In genomic region chr2:27664245-27664574, GRCh38 we compare ENCODE assay signal across 8 cellular contexts. TPM values are rescaled to one million over a fixed set of nuclear protein-coding genes. Genes with fewer than 3 reads are reported as not detected.
A peak's percentile ranks its signal among the peaks of the same experiment; 100 is the strongest.
DNase-seq lines count a peak whose midpoint lies in the region; ATAC-seq and TF ChIP-seq lines count a peak whose summit lies in the region.

No MANE protein-coding gene starts in this region.

- H3K27ac ChIP-seq in dorsolateral prefrontal cortex = peak overlapping the region in 52 of 59 donors; percentile 77 to 98 (median 94)

- peak overlapping the region; percentile 66 to 99 (median 94) for H3K4me3 ChIP-seq in dorsolateral prefrontal cortex

- peak overlapping the region; percentile 93 to 100 (median 99) for H3K4me3 Mint-ChIP-seq in naive thymus-derived CD8-positive, alpha-beta T cell

- peak overlapping the region; percentile 98 to 100 (median 100) for H3K27ac Mint-ChIP-seq in naive thymus-derived CD8-positive, alpha-beta T cell

- POLR2A ChIA-PET in naive thymus-derived CD8-positive, alpha-beta T cell (lab: Charles Lee) = interaction anchor here (0.8 to 1.6 kb wide), 11 partner anchors 16 to 1452 kb away, joined by 3 to 15 read pairs (median 5); partner anchors contain the start of genes CCDC121, GPN1, MRPL33 and NRBP1

- H3K27me3 ChIP-seq in dorsolateral prefrontal cortex = no peaks in the 10 kb centered on the region

- DNase-seq in activated T-cell treated with anti-CD3 and anti-CD28 coated beads for 1 hour (ENCODE audit: low read depth) (peak; percentile 3), NCI-H2171 treated with DMSO at 0.1 percent for 48 hours (lab: John Stamatoyannopoulos, UW) (peak; percentile 57), dorsolateral prefrontal cortex (no peak), SW 1271 (lab: John Stamatoyannopoulos, UW) (no peak), A172 (ENCODE audit: low spot score) (no peak)
- no peak for DNase-seq in activated T-cell treated with anti-CD3 and anti-CD28 coated beads, Interleukin-2, amount 50 U/mL, for 1 hour
- DNase-seq in naive thymus-derived CD8-positive, alpha-beta T cell = no peak

- no peaks in the 10 kb centered on the region for H3K9me3 Mint-ChIP-seq in naive thymus-derived CD8-positive, alpha-beta T cell

- peaks cover 19 to 61% (median 54%) of the 10 kb centered on the region in 4 donors for H3K4me1 Mint-ChIP-seq in naive thymus-derived CD8-positive, alpha-beta T cell

- TF ChIP-seq CTCF in dorsolateral prefrontal cortex (IDR thresholded peaks at IDR 0.05 in 54 of 56, conservative IDR thresholded peaks at IDR 0.05 in 2 of 56; ENCODE audit: low read depth in 1 of 56, partially characterized antibody in 56 of 56) = no peak

- intact Hi-C loops in dorsolateral prefrontal cortex (cut with DNase I) = no loop called here

- H3K36me3 Mint-ChIP-seq in naive thymus-derived CD8-positive, alpha-beta T cell = peaks cover 5 to 53% (median 21%) of the 10 kb centered on the region in 3 donors

- no peaks in the 10 kb centered on the region for H3K27me3 Mint-ChIP-seq in naive thymus-derived CD8-positive, alpha-beta T cell

- peak in 1 of 2 donors; percentile 29 for ATAC-seq in naive thymus-derived CD8-positive, alpha-beta T cell
- no peak for ATAC-seq in GM18519 (IDR thresholded peaks at IDR 0.05; ENCODE audit: low FRiP score, unreplicated experiment)

RNA-seq across cellular contexts. Expression of gene SLC4A1AP, which starts 0.5 kb away (rescaled TPM):
- 10 to 100 TPM; 23.6 to 51.6 (median 39.4) TPM for total RNA-seq in dorsolateral prefrontal cortex
- 10 to 100 TPM; 27.4 to 28.5 TPM for total RNA-seq in naive thymus-derived CD8-positive, alpha-beta T cell
- 10 to 100 TPM; 25.3 to 28.6 (median 27.6) TPM for polyA plus RNA-seq in naive thymus-derived CD8-positive, alpha-beta T cell
- total RNA-seq in A172 (2014; rRNA removed; shearing (Covaris generic)) = 44.5 and 51.0 TPM in 2 replicates

RNA-seq across cellular contexts. Expression of gene SUPT7L, which starts 0.8 kb away (rescaled TPM):
- 10 to 100 TPM; 35.6 to 63.4 (median 50.9) TPM for total RNA-seq in dorsolateral prefrontal cortex
- total RNA-seq in naive thymus-derived CD8-positive, alpha-beta T cell = 10 to 100 TPM; 49.7 to 52.0 TPM
- 10 to 100 TPM; 17.0 to 23.3 (median 19.9) TPM for polyA plus RNA-seq in naive thymus-derived CD8-positive, alpha-beta T cell
- total RNA-seq in A172 (2014; rRNA removed; shearing (Covaris generic)) = 29.4 and 32.7 TPM in 2 replicates

RNA-seq across cellular contexts. Expression of gene GPN1, which starts 35.4 kb away (rescaled TPM):
- 10 to 100 TPM; 11.8 to 39.6 (median 21.3) TPM for total RNA-seq in dorsolateral prefrontal cortex
- total RNA-seq in naive thymus-derived CD8-positive, alpha-beta T cell = 10 to 100 TPM; 26.4 to 27.1 TPM
- 10 to 100 TPM; 57.1 to 70.4 (median 61.3) TPM for polyA plus RNA-seq in naive thymus-derived CD8-positive, alpha-beta T cell
- total RNA-seq in A172 (2014; rRNA removed; shearing (Covaris generic)) = 76.1 and 91.6 TPM in 2 replicates

RNA-seq across cellular contexts. Expression of gene CCDC121, which starts 35.4 kb away (rescaled TPM):
- 10 to 100 TPM in 10 of 120 experiments, 1 to 10 TPM in 110; 2.9 to 21.9 (median 6.8) TPM for total RNA-seq in dorsolateral prefrontal cortex
- total RNA-seq in naive thymus-derived CD8-positive, alpha-beta T cell = 1 to 10 TPM; 1.6 to 1.8 TPM
- 1 to 10 TPM in 1 of 3 donors, under 1 TPM in 2; 0.38 to 1.8 (median 0.99) TPM for polyA plus RNA-seq in naive thymus-derived CD8-positive, alpha-beta T cell
- total RNA-seq in A172 (2014; rRNA removed; shearing (Covaris generic)) = 1.6 and 6.5 TPM in 2 replicates

Comparison
In these comparisons a context has a peak if more than half of its experiments do, and no peak if none do; other contexts are left out.
1. DNase-seq: peak in activated T-cell treated with anti-CD3 and anti-CD28 coated beads for 1 hour (single experiment) and NCI-H2171 treated with DMSO at 0.1 percent for 48 hours (single experiment); none in activated T-cell treated with anti-CD3 and anti-CD28 coated beads, Interleukin-2, amount 50 U/mL, for 1 hour (single experiment), dorsolateral prefrontal cortex (0 of 10), naive thymus-derived CD8-positive, alpha-beta T cell (0 of 10), SW 1271 (0 of 2) and A172 (single experiment).